Comparison of ENCODE assay signal across 17 cellular contexts in the genomic region with DNA sequence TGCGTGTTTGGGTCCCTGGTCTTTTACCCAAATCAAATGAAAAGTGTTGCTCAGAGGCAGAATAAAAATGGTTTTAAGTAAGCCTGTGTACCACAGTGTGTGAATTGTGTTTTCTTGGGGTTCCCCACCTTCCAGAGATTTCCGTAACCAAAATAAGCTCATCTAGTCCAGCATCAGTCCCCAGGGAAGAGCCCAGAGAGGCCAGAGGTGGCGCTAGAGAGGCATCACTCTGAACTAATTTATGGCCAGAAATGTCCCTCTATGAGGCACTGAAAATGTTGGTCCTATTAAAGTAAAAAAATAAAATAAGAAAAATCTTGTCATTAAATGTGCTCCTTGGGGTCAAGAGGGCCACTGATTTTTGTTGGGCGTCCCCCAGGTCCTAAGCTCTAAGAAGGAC. TPM values are rescaled to one million over a fixed set of nuclear protein-coding genes. Genes with fewer than 3 reads are reported as not detected.
DNase-seq lines count a peak whose midpoint lies in the region; ATAC-seq and TF ChIP-seq lines count a peak whose summit lies in the region.
"Had no signal": no experiment of that assay in that cellular context is flagged by ENCODE, and none has a peak within 500 bp of the region (broad histone marks: within the 10 kb centered on the region; RNA-seq: fewer than 3 reads in every experiment).

No MANE protein-coding gene starts in this region.

- no peak overlapping the region for H2BK15ac ChIP-seq in mesenchymal stem cell (ENCODE audit: low read depth, poor library complexity, severe bottlenecking)

- H3K4me1 Mint-ChIP-seq in activated CD8-positive, alpha-beta T cell treated with anti-CD3 and anti-CD28 coated beads for 36 hours (ENCODE audit: low read depth): no peaks in the 10 kb centered on the region
- no peaks in the 10 kb centered on the region for H3K4me1 Mint-ChIP-seq in activated CD8-positive, alpha-beta T cell treated with anti-CD3 and anti-CD28 coated beads, Interleukin-2, amount 10 ng/mL, durations not matched to agents 7 days and 5 days (ENCODE audit: low read depth)
- H3K4me1 Mint-ChIP-seq: activated CD4-positive, alpha-beta T cell treated with anti-CD3 and anti-CD28 coated beads, Interleukin-2, amount 10 ng/mL, durations not matched to agents 7 days and 5 days had no signal

- H3K4me3 Mint-ChIP-seq in activated CD8-positive, alpha-beta T cell treated with anti-CD3 and anti-CD28 coated beads for 36 hours: no peak overlapping the region
- no peak overlapping the region for H3K4me3 Mint-ChIP-seq in activated CD8-positive, alpha-beta T cell treated with anti-CD3 and anti-CD28 coated beads, Interleukin-2, amount 10 ng/mL, durations not matched to agents 7 days and 5 days
- H3K4me3 Mint-ChIP-seq: activated CD4-positive, alpha-beta T cell treated with anti-CD3 and anti-CD28 coated beads, Interleukin-2, amount 10 ng/mL, durations not matched to agents 7 days and 5 days had no signal

- no peak overlapping the region for H3K27ac Mint-ChIP-seq in activated CD8-positive, alpha-beta T cell treated with anti-CD3 and anti-CD28 coated beads for 36 hours
- no peak overlapping the region for H3K27ac Mint-ChIP-seq in activated CD8-positive, alpha-beta T cell treated with anti-CD3 and anti-CD28 coated beads, Interleukin-2, amount 10 ng/mL, durations not matched to agents 7 days and 5 days
- H3K27ac Mint-ChIP-seq: activated CD4-positive, alpha-beta T cell treated with anti-CD3 and anti-CD28 coated beads, Interleukin-2, amount 10 ng/mL, durations not matched to agents 7 days and 5 days had no signal

- no peak overlapping the region for H2AK5ac ChIP-seq in mesenchymal stem cell (ENCODE audit: low read length, severe bottlenecking)

- no peak for ATAC-seq in activated CD8-positive, alpha-beta T cell treated with anti-CD3 and anti-CD28 coated beads for 36 hours
- no peak for ATAC-seq in activated CD8-positive, alpha-beta T cell treated with anti-CD3 and anti-CD28 coated beads, Interleukin-2, amount 10 ng/mL, durations not matched to agents 7 days and 5 days
- no peak for ATAC-seq in HG02981 (IDR thresholded peaks at IDR 0.05; ENCODE audit: unreplicated experiment)
- ATAC-seq in GM18505 (IDR thresholded peaks at IDR 0.05; ENCODE audit: unreplicated experiment): no peak

- no peak overlapping the region for H4K91ac ChIP-seq in mesenchymal stem cell (ENCODE audit: low read length)

- no peaks in the 10 kb centered on the region for H3K79me1 ChIP-seq in mesenchymal stem cell (replicated peaks; ENCODE audit: low read length, poor library complexity, severe bottlenecking)

- H3K4me3 ChIP-seq in epithelial cell of proximal tubule (ENCODE audit: low read depth, low read length) (no peak overlapping the region), testis (no peak overlapping the region), mesenchymal stem cell (ENCODE audit: insufficient read depth in 1 of 2, low read depth in 1 of 2, low read length in 2 of 2) (no peak overlapping the region)
- H3K4me3 ChIP-seq: skin epidermis, tibial nerve had no signal

- POLR2A ChIA-PET in activated CD8-positive, alpha-beta T cell treated with anti-CD3 and anti-CD28 coated beads for 36 hours (lab: Charles Lee): no interaction called here
- POLR2A ChIA-PET in activated CD8-positive, alpha-beta T cell treated with anti-CD3 and anti-CD28 coated beads, Interleukin-2, amount 10 ng/mL, durations not matched to agents 7 days and 5 days (lab: Charles Lee): no interaction called here

- no peak overlapping the region for H2AFZ ChIP-seq in mesenchymal stem cell (ENCODE audit: low read depth, low read length)

- no peak overlapping the region for H2BK12ac ChIP-seq in mesenchymal stem cell (ENCODE audit: low read length in 2 of 2)

- no peak overlapping the region for H3K14ac ChIP-seq in mesenchymal stem cell (ENCODE audit: low read length in 2 of 2)

- no peak overlapping the region for H3K9ac ChIP-seq in mesenchymal stem cell (ENCODE audit: low read length)

- 52 to 64% methylated on average over 4 of the region's 4 CpGs for WGBS in testis, 2 donors
- 82% methylated on average over 3 of the region's 4 CpGs for whole genome bisulfite sequencing in mesenchymal stem cell

- no peaks in the 10 kb centered on the region for H3K9me3 Mint-ChIP-seq in activated CD8-positive, alpha-beta T cell treated with anti-CD3 and anti-CD28 coated beads for 36 hours
- no peaks in the 10 kb centered on the region for H3K9me3 Mint-ChIP-seq in activated CD8-positive, alpha-beta T cell treated with anti-CD3 and anti-CD28 coated beads, Interleukin-2, amount 10 ng/mL, durations not matched to agents 7 days and 5 days (ENCODE audit: insufficient read depth)
- H3K9me3 Mint-ChIP-seq: activated CD4-positive, alpha-beta T cell treated with anti-CD3 and anti-CD28 coated beads, Interleukin-2, amount 10 ng/mL, durations not matched to agents 7 days and 5 days had no signal

- H3K36me3 ChIP-seq in testis (ENCODE audit: low read depth, missing control alignments) (no peaks in the 10 kb centered on the region), mesenchymal stem cell (ENCODE audit: control insufficient read depth in 1 of 2, insufficient read depth in 2 of 2, low read depth in 1 of 2, low read length in 2 of 2) (no peaks in the 10 kb centered on the region)
- H3K36me3 ChIP-seq: tibial nerve had no signal

- no peak for DNase-seq in activated CD8-positive, alpha-beta T cell treated with anti-CD3 and anti-CD28 coated beads for 36 hours
- no peak for DNase-seq in activated CD8-positive, alpha-beta T cell treated with anti-CD3 and anti-CD28 coated beads, Interleukin-2, amount 10 ng/mL, durations not matched to agents 7 days and 5 days
- DNase-seq in NCI-H69 (lab: John Stamatoyannopoulos, UW): peak; percentile 12
- DNase-seq in epithelial cell of proximal tubule (ENCODE audit: low read depth): no peak
- DNase-seq in testis: peak; percentile 20
- DNase-seq in mesenchymal stem cell: no peak
- DNase-seq: activated CD4-positive, alpha-beta T cell treated with anti-CD3 and anti-CD28 coated beads, Interleukin-2, amount 10 ng/mL, durations not matched to agents 7 days and 5 days; activated gamma-delta T cell; cerebellar nuclear complex; DMS79 treated with DMSO at 0.1 percent for 48 hours; NCI-H146; SW 1271 had no signal

- intact Hi-C loops in activated CD8-positive, alpha-beta T cell treated with anti-CD3 and anti-CD28 coated beads for 36 hours (cut with micrococcal nuclease): loop anchor here (10.0 kb wide), 1 partner anchor 198 kb away; no protein-coding TSS in a partner anchor
- intact Hi-C loops in testis (cut with DNase I; ENCODE audit: low total_unique reads): no loop called here

- no peak overlapping the region for H2BK120ac ChIP-seq in mesenchymal stem cell (ENCODE audit: low read depth, low read length)

- no peak overlapping the region for H3K4ac ChIP-seq in mesenchymal stem cell (ENCODE audit: low read depth in 1 of 2, low read length in 2 of 2)

- H3K27me3 ChIP-seq in testis: no peaks in the 10 kb centered on the region
- H3K27me3 ChIP-seq in mesenchymal stem cell (ENCODE audit: control insufficient read depth in 1 of 2, insufficient read depth in 1 of 2, low read length in 2 of 2): no peaks in the 10 kb centered on the region
- H3K27me3 ChIP-seq: tibial nerve had no signal

- H3K4me2 ChIP-seq in mesenchymal stem cell (ENCODE audit: low read length, poor library complexity, severe bottlenecking): no peak overlapping the region

- H4K8ac ChIP-seq in mesenchymal stem cell (ENCODE audit: low read length): no peak overlapping the region

- CTCF ChIA-PET in activated CD8-positive, alpha-beta T cell treated with anti-CD3 and anti-CD28 coated beads for 36 hours (lab: Charles Lee): interaction anchor here (0.6 to 2.0 kb wide), 9 partner anchors 9 to 259 kb away, joined by 3 to 21 read pairs (median 4); a partner anchor contains a TSS
- CTCF ChIA-PET in activated CD8-positive, alpha-beta T cell treated with anti-CD3 and anti-CD28 coated beads, Interleukin-2, amount 10 ng/mL, durations not matched to agents 7 days and 5 days (lab: Charles Lee): interaction anchor here (1.0 to 1.2 kb wide), 3 partner anchors 10 to 44 kb away, joined by 3 read pairs; no protein-coding TSS in a partner anchor

- no peak overlapping the region for H3K23ac ChIP-seq in mesenchymal stem cell (ENCODE audit: low read length in 2 of 2)

- no peaks in the 10 kb centered on the region for H3K36me3 Mint-ChIP-seq in activated CD8-positive, alpha-beta T cell treated with anti-CD3 and anti-CD28 coated beads for 36 hours (ENCODE audit: low read depth)
- H3K36me3 Mint-ChIP-seq in activated CD8-positive, alpha-beta T cell treated with anti-CD3 and anti-CD28 coated beads, Interleukin-2, amount 10 ng/mL, durations not matched to agents 7 days and 5 days (ENCODE audit: low read depth): no peaks in the 10 kb centered on the region

- TF ChIP-seq CTCF in activated CD8-positive, alpha-beta T cell treated with anti-CD3 and anti-CD28 coated beads for 36 hours (IDR thresholded peaks at IDR 0.05): peak; percentile 37
- TF ChIP-seq CTCF in epithelial cell of proximal tubule (conservative IDR thresholded peaks at IDR 0.05; ENCODE audit: low read depth, low read length) (peak; percentile 59), testis (IDR thresholded peaks at IDR 0.05) (no peak)

- no peak overlapping the region for H2BK5ac ChIP-seq in mesenchymal stem cell (ENCODE audit: low read depth, low read length, poor library complexity, severe bottlenecking)

- H3K27ac ChIP-seq in testis: no peak overlapping the region
- no peak overlapping the region for H3K27ac ChIP-seq in mesenchymal stem cell (ENCODE audit: low read length, poor library complexity, severe bottlenecking)
- H3K27ac ChIP-seq: skin epidermis, tibial nerve had no signal

- TF ChIP-seq POLR2A in testis (IDR thresholded peaks at IDR 0.05) (no peak), GM18505 (IDR thresholded peaks at IDR 0.05; ENCODE audit: borderline replicate concordance, extremely low read depth, insufficient read depth, insufficient read length) (no peak)

- H3K9me3 ChIP-seq in testis: no peaks in the 10 kb centered on the region
- H3K9me3 ChIP-seq in mesenchymal stem cell (ENCODE audit: control insufficient read depth, low read length): no peaks in the 10 kb centered on the region
- H3K9me3 ChIP-seq: tibial nerve had no signal

- H3K4me1 ChIP-seq in testis: no peaks in the 10 kb centered on the region
- H3K4me1 ChIP-seq in mesenchymal stem cell (ENCODE audit: control insufficient read depth, insufficient read depth, low read depth, low read length): no peaks in the 10 kb centered on the region
- H3K4me1 ChIP-seq: tibial nerve had no signal

- H3K27me3 Mint-ChIP-seq in activated CD8-positive, alpha-beta T cell treated with anti-CD3 and anti-CD28 coated beads for 36 hours: peaks cover 5% of the 10 kb centered on the region
- peaks cover 4% of the 10 kb centered on the region for H3K27me3 Mint-ChIP-seq in activated CD8-positive, alpha-beta T cell treated with anti-CD3 and anti-CD28 coated beads, Interleukin-2, amount 10 ng/mL, durations not matched to agents 7 days and 5 days (ENCODE audit: low read depth)

- H3K18ac ChIP-seq in mesenchymal stem cell (ENCODE audit: low read depth in 1 of 2, low read length in 2 of 2): no peak overlapping the region

RNA-seq across cellular contexts. Expression of a gene that starts 24.9 kb away (rescaled TPM):
- total RNA-seq in activated CD8-positive, alpha-beta T cell treated with anti-CD3 and anti-CD28 coated beads for 36 hours: 10 to 100 TPM; 21.0 to 24.8 TPM
- total RNA-seq in activated CD8-positive, alpha-beta T cell treated with anti-CD3 and anti-CD28 coated beads, Interleukin-2, amount 10 ng/mL, durations not matched to agents 7 days and 5 days: 10 to 100 TPM; 31.7 to 33.1 TPM
- total RNA-seq in epithelial cell of proximal tubule (22.3 and 27.9 TPM in 2 replicates), testis (10 to 100 TPM; 42.6 to 48.5 TPM)
- polyA plus RNA-seq in testis (ENCODE audit: insufficient read depth, low read depth, low replicate concordance): 72.5 TPM
- polyA plus RNA-seq in mesenchymal stem cell (2013, experiment 1 of 2): 23.6 TPM
- polyA plus RNA-seq in mesenchymal stem cell (2013, experiment 2 of 2): 28.1 TPM

RNA-seq across cellular contexts. Expression of a gene that starts 49.4 kb away (rescaled TPM):
- total RNA-seq in activated CD8-positive, alpha-beta T cell treated with anti-CD3 and anti-CD28 coated beads for 36 hours: not detected
- total RNA-seq in activated CD8-positive, alpha-beta T cell treated with anti-CD3 and anti-CD28 coated beads, Interleukin-2, amount 10 ng/mL, durations not matched to agents 7 days and 5 days: not detected
- 0.17 TPM in 1 of 2 replicates, not detected in the other for total RNA-seq in epithelial cell of proximal tubule
- total RNA-seq in testis: under 1 TPM in 1 of 2 donors, not detected in 1; 0.31 TPM
- polyA plus RNA-seq in testis (ENCODE audit: insufficient read depth, low read depth, low replicate concordance): 0.47 TPM
- polyA plus RNA-seq in mesenchymal stem cell (2013, experiment 1 of 2): not detected
- polyA plus RNA-seq in mesenchymal stem cell (2013, experiment 2 of 2): not detected
- total RNA-seq: activated CD4-positive, alpha-beta T cell treated with anti-CD3 and anti-CD28 coated beads, Interleukin-2, amount 10 ng/mL, durations not matched to agents 7 days and 5 days had no signal
- polyA plus RNA-seq: keratinocyte had no signal

Comparison
In these comparisons a context has a peak if more than half of its experiments do, and no peak if none do; other contexts are left out.
1. DNase-seq: peak in NCI-H69 (single experiment) and testis (single experiment); none in activated CD8-positive, alpha-beta T cell treated with anti-CD3 and anti-CD28 coated beads for 36 hours (single experiment), activated CD8-positive, alpha-beta T cell treated with anti-CD3 and anti-CD28 coated beads, Interleukin-2, amount 10 ng/mL, durations not matched to agents 7 days and 5 days (single experiment), epithelial cell of proximal tubule (single experiment) and mesenchymal stem cell (single experiment).
2. CTCF ChIP-seq: peak in activated CD8-positive, alpha-beta T cell treated with anti-CD3 and anti-CD28 coated beads for 36 hours (single experiment) and epithelial cell of proximal tubule (single experiment); none in testis (0 of 3).